ENCODE assay signal across 9 cellular contexts in the genomic region with DNA sequence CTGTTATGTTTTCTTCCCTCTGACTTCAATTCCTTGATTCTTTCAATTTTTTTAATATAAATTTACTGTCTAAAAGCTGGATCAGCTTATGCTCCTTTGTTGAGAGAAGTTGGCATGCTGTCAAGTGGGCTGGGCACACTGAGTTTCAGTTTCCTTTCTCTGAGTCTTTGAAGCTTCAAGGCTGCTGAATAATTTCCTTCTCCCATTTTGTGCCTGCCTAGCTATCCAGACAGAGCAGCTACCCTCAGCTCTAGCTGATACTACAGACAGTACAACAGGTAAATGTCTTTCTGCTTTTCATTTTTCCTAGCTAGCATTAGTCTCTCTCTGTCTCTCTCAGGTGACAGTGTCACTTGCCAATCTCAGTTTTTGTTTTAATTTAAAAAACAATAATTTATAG. TPM values are rescaled to one million over a fixed set of nuclear protein-coding genes. Genes with fewer than 3 reads are reported as not detected.
DNase-seq lines count a peak whose midpoint lies in the region; ATAC-seq, FAIRE-seq and TF ChIP-seq lines count a peak whose summit lies in the region.
"Had no signal": no experiment of that assay in that cellular context is flagged by ENCODE, and none has a peak within 500 bp of the region (broad histone marks: within the 10 kb centered on the region; RNA-seq: fewer than 3 reads in every experiment).

A gene with protein sequence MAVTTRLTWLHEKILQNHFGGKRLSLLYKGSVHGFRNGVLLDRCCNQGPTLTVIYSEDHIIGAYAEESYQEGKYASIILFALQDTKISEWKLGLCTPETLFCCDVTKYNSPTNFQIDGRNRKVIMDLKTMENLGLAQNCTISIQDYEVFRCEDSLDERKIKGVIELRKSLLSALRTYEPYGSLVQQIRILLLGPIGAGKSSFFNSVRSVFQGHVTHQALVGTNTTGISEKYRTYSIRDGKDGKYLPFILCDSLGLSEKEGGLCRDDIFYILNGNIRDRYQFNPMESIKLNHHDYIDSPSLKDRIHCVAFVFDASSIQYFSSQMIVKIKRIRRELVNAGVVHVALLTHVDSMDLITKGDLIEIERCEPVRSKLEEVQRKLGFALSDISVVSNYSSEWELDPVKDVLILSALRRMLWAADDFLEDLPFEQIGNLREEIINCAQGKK (plus strand): TSS at position 204 of the 400 bp plus-strand sequence. CDS start 365 bp downstream, outside the sequence.

- no peak for FAIRE-seq in HepG2 (lab: Jason Lieb, UNC)
- peak; percentile 70 for FAIRE-seq in small intestine (lab: Jason Lieb, UNC)
- FAIRE-seq: G401.6 had no signal

- H3K56ac ChIP-seq in H9 (ENCODE audit: insufficient read length, low read depth, low read length): no peak within 1 kb of the TSS

- H3K79me2 ChIP-seq in HepG2 (ENCODE audit: insufficient read depth, low read length) (no peaks in the 10 kb centered on the region), H9 (ENCODE audit: insufficient read depth, low read length) (no peaks in the 10 kb centered on the region)

- no peak within 1 kb of the TSS for H3K4ac ChIP-seq in H9 (ENCODE audit: low read depth, low read length)

- no peak within 1 kb of the TSS for H3K23ac ChIP-seq in H9 (ENCODE audit: insufficient read length, low read depth, low read length)

- peaks cover 13% of the 10 kb centered on the region for H3K9me3 Mint-ChIP-seq in activated naive CD8-positive, alpha-beta T cell treated with anti-CD3 and anti-CD28 coated beads, Interleukin-2, amount 10 ng/mL, durations not matched to agents 7 days and 5 days
- H3K9me3 Mint-ChIP-seq in H9: peaks cover 18 to 24% of the 10 kb centered on the region in 2 experiments

- no peaks in the 10 kb centered on the region for H3K23me2 ChIP-seq in H9 (ENCODE audit: insufficient read length, low read depth, low read length, poor library complexity, severe bottlenecking)

- H3K4me1 Mint-ChIP-seq in activated naive CD8-positive, alpha-beta T cell treated with anti-CD3 and anti-CD28 coated beads, Interleukin-2, amount 10 ng/mL, durations not matched to agents 7 days and 5 days: peaks cover 56% of the 10 kb centered on the region
- H3K4me1 Mint-ChIP-seq in H9: no peaks in the 10 kb centered on the region

- no peaks in the 10 kb centered on the region for H3K9me3 ChIP-seq in liver (ENCODE audit: control insufficient read depth in 4 of 4, low read length in 3 of 4)
- peaks cover 25% of the 10 kb centered on the region for H3K9me3 ChIP-seq in HepG2 (ENCODE audit: low read length)
- no peaks in the 10 kb centered on the region for H3K9me3 ChIP-seq in small intestine (ENCODE audit: control insufficient read depth, low read depth)
- H3K9me3 ChIP-seq in H9 (ENCODE audit: control insufficient read depth, low read depth, low read length): peaks cover 4% of the 10 kb centered on the region

- H3K36me3 ChIP-seq in liver (ENCODE audit: control insufficient read depth in 4 of 4, insufficient read depth in 3 of 4, low read depth in 1 of 4, low read length in 3 of 4) (peaks cover 0 to 1% (median 0%) of the 10 kb centered on the region in 4 donors), HepG2 (replicated peaks in 1 of 2; ENCODE audit: control insufficient read depth in 1 of 2, insufficient read depth in 2 of 2, low read length in 2 of 2) (no peaks in the 10 kb centered on the region), small intestine (ENCODE audit: control insufficient read depth in 2 of 2, insufficient read depth in 2 of 2, low read length in 2 of 2) (no peaks in the 10 kb centered on the region)

- H3K9ac ChIP-seq in liver (ENCODE audit: low read depth in 1 of 2, low read length in 2 of 2) (peak within 1 kb of the TSS; percentile 86 to 93), HepG2 (ENCODE audit: insufficient read depth, low read depth, low read length) (no peak within 1 kb of the TSS), H9 (ENCODE audit: extremely low read depth, insufficient read length, low read length) (no peak within 1 kb of the TSS)

- H3T11ph ChIP-seq in H9 (ENCODE audit: low read length): no peak within 1 kb of the TSS

- no peak within 1 kb of the TSS for H2BK20ac ChIP-seq in H9 (ENCODE audit: low read depth, low read length, poor library complexity, severe bottlenecking)

- peak within 1 kb of the TSS; percentile 96 for H3K27ac Mint-ChIP-seq in activated naive CD8-positive, alpha-beta T cell treated with anti-CD3 and anti-CD28 coated beads, Interleukin-2, amount 10 ng/mL, durations not matched to agents 7 days and 5 days
- H3K27ac Mint-ChIP-seq in H9: no peak within 1 kb of the TSS

- H3K27me3 ChIP-seq in liver (ENCODE audit: control insufficient read depth in 4 of 4, insufficient read depth in 4 of 4, low read length in 3 of 4): no peaks in the 10 kb centered on the region
- H3K27me3 ChIP-seq in HepG2 (ENCODE audit: control insufficient read depth in 1 of 2, insufficient read depth in 2 of 2, low read length in 2 of 2): no peaks in the 10 kb centered on the region
- H3K27me3 ChIP-seq in small intestine (ENCODE audit: control insufficient read depth in 2 of 2, insufficient read depth in 2 of 2, low read length in 2 of 2): no peaks in the 10 kb centered on the region
- H3K27me3 ChIP-seq in H9 (ENCODE audit: insufficient read depth, low read length): no peaks in the 10 kb centered on the region

- TF ChIP-seq EP300 in HepG2 (IDR thresholded peaks at IDR 0.05; ENCODE audit: low read depth in 2 of 2, low read length in 2 of 2) (no peak), HepG2 (CRISPR knock-in tag; IDR thresholded peaks at IDR 0.05; ENCODE audit: borderline replicate concordance) (no peak)

- H4K8ac ChIP-seq in H9 (replicated peaks; ENCODE audit: insufficient read length, low read depth, low read length): no peak within 1 kb of the TSS

- H3K27me3 Mint-ChIP-seq in activated naive CD8-positive, alpha-beta T cell treated with anti-CD3 and anti-CD28 coated beads, Interleukin-2, amount 10 ng/mL, durations not matched to agents 7 days and 5 days: no peaks in the 10 kb centered on the region
- peaks cover 20% of the 10 kb centered on the region for H3K27me3 Mint-ChIP-seq in H9 (ENCODE audit: low read depth)

- TF ChIP-seq RAD21 in liver (IDR thresholded peaks at IDR 0.05): no peak
- TF ChIP-seq RAD21 in HepG2 (CRISPR knock-in tag; IDR thresholded peaks at IDR 0.05): no peak

- H3K14ac ChIP-seq in H9 (ENCODE audit: insufficient read depth, low read length): no peak within 1 kb of the TSS

- H4K5ac ChIP-seq in H9 (ENCODE audit: insufficient read length, low read depth, low read length): no peak within 1 kb of the TSS

- POLR2A ChIA-PET in HepG2 (lab: Yijun Ruan, JAX): no interaction called here
- POLR2A ChIA-PET in activated naive CD8-positive, alpha-beta T cell treated with anti-CD3 and anti-CD28 coated beads, Interleukin-2, amount 10 ng/mL, durations not matched to agents 7 days and 5 days (lab: Charles Lee): interaction anchor here (0.9 to 6.1 kb wide), 8 partner anchors 9 to 671 kb away, joined by 3 to 100 read pairs (median 4); a partner anchor contains a TSS

- H2BK120ac ChIP-seq in H9 (ENCODE audit: low read depth, low read length, poor library complexity, severe bottlenecking): no peak within 1 kb of the TSS

- no peak within 1 kb of the TSS for H3K18ac ChIP-seq in H9 (ENCODE audit: insufficient read length, low read depth, low read length)

- no peak within 1 kb of the TSS for H2BK5ac ChIP-seq in H9 (ENCODE audit: insufficient read length, low read length)

- no TSS peak for BruUV-seq in HepG2 (replicated peaks; lab: Mats Ljungman, UMichigan)

- H4K91ac ChIP-seq in H9 (ENCODE audit: insufficient read length, low read depth, low read length): no peak within 1 kb of the TSS

- H3K4me3 Mint-ChIP-seq in activated naive CD8-positive, alpha-beta T cell treated with anti-CD3 and anti-CD28 coated beads, Interleukin-2, amount 10 ng/mL, durations not matched to agents 7 days and 5 days: peak within 1 kb of the TSS; percentile 97
- no peak within 1 kb of the TSS for H3K4me3 Mint-ChIP-seq in H9

- H3K27ac ChIP-seq in liver (ENCODE audit: low read depth in 1 of 2, low read length in 2 of 2) (peak within 1 kb of the TSS in 1 of 2 donors; percentile 65), HepG2 (ENCODE audit: extremely low read length, insufficient read depth, low read length) (no peak within 1 kb of the TSS), small intestine (ENCODE audit: low read depth in 1 of 2, low read length in 1 of 2) (peak within 1 kb of the TSS in 1 of 2 donors; percentile 91), H9 (ENCODE audit: insufficient read length, low read depth, low read length) (no peak within 1 kb of the TSS)

- H3K4me3 ChIP-seq in liver (ENCODE audit: low read depth in 1 of 3, low read length in 3 of 3) (peak within 1 kb of the TSS; percentile 42 to 76 (median 63)), HepG2 (replicated peaks in 1 of 3; ENCODE audit: insufficient read depth in 1 of 3, low read depth in 2 of 3, low read length in 3 of 3) (no peak within 1 kb of the TSS), small intestine (ENCODE audit: low read depth in 1 of 2, low read length in 2 of 2) (peak within 1 kb of the TSS; percentile 22 to 43)

- ATAC-seq in HepG2 (no peak), HG03139 (IDR thresholded peaks at IDR 0.05; ENCODE audit: unreplicated experiment) (peak; percentile 76), left cardiac atrium (peak; percentile 87 to 92)
- peak; percentile 78 for ATAC-seq in activated naive CD8-positive, alpha-beta T cell treated with anti-CD3 and anti-CD28 coated beads, Interleukin-2, amount 10 ng/mL, durations not matched to agents 7 days and 5 days (ENCODE audit: low read depth)

- TF ChIP-seq CTCF in liver (IDR thresholded peaks at IDR 0.05; ENCODE audit: low read depth, low read length, missing input control) (no peak), HepG2 (CRISPR knock-in tag; IDR thresholded peaks at IDR 0.05) (no peak), H9 (conservative IDR thresholded peaks at IDR 0.05) (no peak)

- H2AK5ac ChIP-seq in H9 (ENCODE audit: insufficient read length, low read length): no peak within 1 kb of the TSS

- H3K79me1 ChIP-seq in H9 (ENCODE audit: insufficient read depth, low read depth, low read length, poor library complexity, severe bottlenecking): no peaks in the 10 kb centered on the region

- TF ChIP-seq POLR2A in HepG2 (IDR thresholded peaks at IDR 0.05; ENCODE audit: insufficient read depth in 1 of 2, low read depth in 2 of 2, low read length in 2 of 2): no peak

- peaks cover 0 to 11% (median 4%) of the 10 kb centered on the region in 4 donors for H3K4me1 ChIP-seq in liver (ENCODE audit: control insufficient read depth in 4 of 4, insufficient read depth in 4 of 4, low read length in 3 of 4)
- H3K4me1 ChIP-seq in HepG2 (ENCODE audit: insufficient read depth, low read length): no peaks in the 10 kb centered on the region
- no peaks in the 10 kb centered on the region for H3K4me1 ChIP-seq in small intestine (ENCODE audit: control insufficient read depth in 2 of 2, insufficient read depth in 1 of 2, low read depth in 1 of 2, low read length in 1 of 2)
- no peaks in the 10 kb centered on the region for H3K4me1 ChIP-seq in H9 (ENCODE audit: insufficient read depth, low read length)

- intact Hi-C loops in HepG2 (cut with micrococcal nuclease; ENCODE audit: unreplicated experiment): no loop called here
- intact Hi-C loops in left cardiac atrium (cut with DNase I): no loop called here

- in situ Hi-C loops in HepG2 (cut with HindIII; ENCODE audit: extremely low pct_ligation_motif_present, low pct_unique_long_range_greater_than_20kb) (no loop called here), SK-MEL-5 (cut with HindIII; ENCODE audit: low pct_unique_long_range_greater_than_20kb, low sequenced_read_pairs) (no loop called here)

- DNase-seq in HepG2 (ENCODE audit: low spot score) (no peak), SK-MEL-5 (ENCODE audit: low read depth, low spot score) (peak; percentile 54), left cardiac atrium (peak; percentile 91), small intestine (peak; percentile 92), H9 (no peak)
- DNase-seq in activated naive CD8-positive, alpha-beta T cell treated with anti-CD3 and anti-CD28 coated beads, Interleukin-2, amount 10 ng/mL, durations not matched to agents 7 days and 5 days: peak; percentile 48

- CTCF ChIA-PET in HepG2 (lab: Yijun Ruan, JAX; ENCODE audit: low intra/inter-chr PET ratio, low total read pairs): no interaction called here

- H2BK12ac ChIP-seq in H9 (ENCODE audit: insufficient read length, low read depth, low read length): no peak within 1 kb of the TSS

- H2AFZ ChIP-seq in HepG2 (ENCODE audit: low read length) (no peak within 1 kb of the TSS), H9 (ENCODE audit: low read length) (no peak within 1 kb of the TSS)

- H3K36me3 Mint-ChIP-seq in activated naive CD8-positive, alpha-beta T cell treated with anti-CD3 and anti-CD28 coated beads, Interleukin-2, amount 10 ng/mL, durations not matched to agents 7 days and 5 days: peaks cover 73% of the 10 kb centered on the region
- H3K36me3 Mint-ChIP-seq in H9 (ENCODE audit: insufficient read depth in 1 of 3, low read depth in 3 of 3): peaks cover 0 to 14% (median 2%) of the 10 kb centered on the region in 3 experiments; a peak in 3 of 7 replicates

- H4K20me1 ChIP-seq in HepG2 (ENCODE audit: insufficient read depth, low read length) (no peaks in the 10 kb centered on the region), H9 (ENCODE audit: control insufficient read depth, insufficient read depth, insufficient read length) (no peaks in the 10 kb centered on the region)

- H3K4me2 ChIP-seq in HepG2 (ENCODE audit: low read depth, low read length) (no peak within 1 kb of the TSS), H9 (ENCODE audit: insufficient read depth, insufficient read length, low read length) (no peak within 1 kb of the TSS)

- no peak within 1 kb of the TSS for H2BK15ac ChIP-seq in H9 (ENCODE audit: low read depth, low read length)

RNA-seq across cellular contexts. Expression of the gene that starts here (rescaled TPM):
- total RNA-seq in liver (1 to 10 TPM; 5.9 to 9.0 TPM), HepG2 (2016; rRNA removed; fragmentation: Illumina TruSeq; extraction: Trizol) (not detected in 2 replicates), left cardiac atrium (10 to 100 TPM; 13.0 to 24.3 TPM), H9 (2021) (not detected in 2 replicates)
- polyA plus RNA-seq in liver (10 to 100 TPM; 10.3 to 17.9 TPM), HepG2 (2011; rRNA removed) (not detected in 2 replicates), small intestine (10 to 100 TPM in 2 of 3 donors, 1 to 10 TPM in 1; 6.3 to 29.0 (median 16.2) TPM)
- not detected in 2 replicates for total RNA-seq in HepG2 (2016; cell fraction: cytosol; rRNA removed; fragmentation: Illumina TruSeq; extraction: Trizol; ENCODE audit: low read depth)
- total RNA-seq in HepG2 (2016; cell fraction: insoluble cytoplasmic fraction; rRNA removed; fragmentation: Illumina TruSeq; extraction: Trizol): not detected in 2 replicates
- total RNA-seq in HepG2 (2016; cell fraction: membrane; rRNA removed; fragmentation: Illumina TruSeq; extraction: Trizol): not detected in 2 replicates
- not detected in 2 replicates for total RNA-seq in HepG2 (2016; cell fraction: nucleus; rRNA removed; fragmentation: Illumina TruSeq; extraction: Trizol)
- 0.12 TPM in 1 of 2 replicates, not detected in the other for polyA plus RNA-seq in HepG2 (2011; cell fraction: cytosol; rRNA removed)
- polyA plus RNA-seq in HepG2 (2011; cell fraction: nucleus; rRNA removed): not detected in 2 replicates
- polyA plus RNA-seq in HepG2 (2012): not detected in 2 replicates
- not detected in 2 replicates for polyA plus RNA-seq in HepG2 (2016; cell fraction: cytosol; fragmentation: Illumina TruSeq; extraction: Trizol; ENCODE audit: low read depth)
- polyA plus RNA-seq in HepG2 (2016; cell fraction: insoluble cytoplasmic fraction; fragmentation: Illumina TruSeq; extraction: Trizol; ENCODE audit: low read depth): not detected in 2 replicates
- polyA plus RNA-seq in HepG2 (2016; cell fraction: membrane; fragmentation: Illumina TruSeq; extraction: Trizol; ENCODE audit: low read depth): not detected in 2 replicates
- polyA plus RNA-seq in HepG2 (2016; cell fraction: nucleus; fragmentation: Illumina TruSeq; extraction: Trizol; ENCODE audit: insufficient read depth, low read depth): not detected in 2 replicates
- polyA minus RNA-seq in HepG2 (2011; rRNA and poly(A)+ RNA removed; ENCODE audit: low replicate concordance): 1.9 TPM in 1 of 2 replicates, not detected in the other
- polyA minus RNA-seq in HepG2 (2011; cell fraction: cytosol; rRNA and poly(A)+ RNA removed): not detected in 2 replicates
- polyA minus RNA-seq in HepG2 (2011; cell fraction: nucleus; rRNA and poly(A)+ RNA removed): not detected in 2 replicates
- 0.53 and 0.66 TPM in 2 replicates for total RNA-seq in SK-MEL-5 (2014; rRNA removed; shearing (Covaris generic))
- polyA plus RNA-seq in SK-MEL-5 (2015; cell fraction: cytosol; rRNA removed): 0.80 and 0.85 TPM in 2 replicates
- 0.52 TPM in 1 of 2 replicates, not detected in the other for polyA plus RNA-seq in SK-MEL-5 (2015; cell fraction: nucleus; rRNA removed)
- total RNA-seq in activated naive CD8-positive, alpha-beta T cell treated with anti-CD3 and anti-CD28 coated beads, Interleukin-2, amount 10 ng/mL, durations not matched to agents 7 days and 5 days: 100 to 1,000 TPM; 180 to 186 TPM

Comparison
In these comparisons a context has a peak if more than half of its experiments do, and no peak if none do; other contexts are left out.
1. RNA of the gene that starts here (total RNA-seq): 180 to 186 TPM in activated naive CD8-positive, alpha-beta T cell treated with anti-CD3 and anti-CD28 coated beads, Interleukin-2, amount 10 ng/mL, durations not matched to agents 7 days and 5 days; 13.0 to 24.3 TPM in left cardiac atrium, 5.9 to 9.0 TPM in liver, 0.53 to 0.66 TPM in SK-MEL-5, not detected in HepG2 and not detected in H9; every median in the first group is over 4 times any median in the second.
2. RNA of the gene that starts here (polyA plus RNA-seq): 10.3 to 17.9 TPM in liver and 6.3 to 29.0 TPM in small intestine; 0.12 TPM in HepG2; every median in the first group is over 4 times any median in the second.
3. H3K4me3 ChIP-seq: peak in liver (3 of 3) and small intestine (2 of 2); none in HepG2 (0 of 3).
4. H3K9ac ChIP-seq: peak in liver (2 of 2); none in HepG2 (single experiment) and H9 (single experiment).
5. Peak in DNase-seq in SK-MEL-5; RNA of the gene not detected or under 1 TPM.
6. DNase-seq: peak in activated naive CD8-positive, alpha-beta T cell treated with anti-CD3 and anti-CD28 coated beads, Interleukin-2, amount 10 ng/mL, durations not matched to agents 7 days and 5 days (single experiment), left cardiac atrium (single experiment) and small intestine (single experiment); none in HepG2 (single experiment) and H9 (single experiment).